Comparison of ENCODE assay signal across 1 cellular context in the genomic region with DNA sequence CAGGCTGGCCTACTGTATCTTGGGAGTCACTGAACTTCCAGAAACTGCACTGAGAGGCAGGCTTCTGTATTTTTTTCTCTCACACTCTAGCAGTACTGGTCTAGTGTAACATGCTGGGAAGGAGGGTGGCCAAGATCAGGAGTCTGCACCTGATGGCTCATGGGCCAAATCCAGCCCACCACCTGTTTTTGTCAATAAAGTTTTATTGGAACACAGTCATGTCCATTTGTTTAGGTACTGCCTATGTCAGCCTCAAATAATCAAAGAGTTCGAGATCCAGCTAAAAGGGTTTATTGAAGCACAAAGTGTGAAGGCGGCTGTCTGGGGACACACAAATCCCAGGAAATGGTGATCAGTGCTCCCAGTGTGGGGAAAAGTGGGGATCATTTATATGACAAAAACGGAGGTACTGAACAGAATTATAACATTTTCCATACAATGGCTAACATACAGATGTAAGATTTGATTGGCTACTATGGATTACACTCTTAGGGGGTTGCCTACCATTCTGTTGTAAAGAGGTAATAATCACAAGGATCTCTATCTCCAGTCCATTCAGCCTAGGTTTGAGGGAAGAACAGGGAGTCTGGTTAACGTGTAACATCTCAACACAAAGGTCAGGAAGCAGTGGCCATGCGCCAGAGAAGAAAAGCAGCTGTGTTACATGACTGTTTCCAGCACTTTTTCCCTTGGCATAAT.
TF ChIP-seq lines count a peak whose summit lies in the region.

No MANE protein-coding gene starts in this region.

TF ChIP-seq in HepG2, 621 proteins besides CTCF, POLR2A, EP300 and RAD21 (continues in another document):
- TF ChIP-seq KLF15 (CRISPR knock-in tag; IDR thresholded peaks at IDR 0.05; ENCODE audit: borderline replicate concordance): no peak
- TF ChIP-seq ZNF33B (CRISPR knock-in tag; IDR thresholded peaks at IDR 0.05): no peak
- TF ChIP-seq, protein P1, sequence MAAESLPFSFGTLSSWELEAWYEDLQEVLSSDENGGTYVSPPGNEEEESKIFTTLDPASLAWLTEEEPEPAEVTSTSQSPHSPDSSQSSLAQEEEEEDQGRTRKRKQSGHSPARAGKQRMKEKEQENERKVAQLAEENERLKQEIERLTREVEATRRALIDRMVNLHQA (CRISPR knock-in tag; IDR thresholded peaks at IDR 0.05): no peak
- no peak for TF ChIP-seq ZNF460 (CRISPR knock-in tag; IDR thresholded peaks at IDR 0.05; ENCODE audit: borderline replicate concordance)
- TF ChIP-seq CENPT (CRISPR knock-in tag; IDR thresholded peaks at IDR 0.05; ENCODE audit: low read depth): no peak
- TF ChIP-seq, protein P2, sequence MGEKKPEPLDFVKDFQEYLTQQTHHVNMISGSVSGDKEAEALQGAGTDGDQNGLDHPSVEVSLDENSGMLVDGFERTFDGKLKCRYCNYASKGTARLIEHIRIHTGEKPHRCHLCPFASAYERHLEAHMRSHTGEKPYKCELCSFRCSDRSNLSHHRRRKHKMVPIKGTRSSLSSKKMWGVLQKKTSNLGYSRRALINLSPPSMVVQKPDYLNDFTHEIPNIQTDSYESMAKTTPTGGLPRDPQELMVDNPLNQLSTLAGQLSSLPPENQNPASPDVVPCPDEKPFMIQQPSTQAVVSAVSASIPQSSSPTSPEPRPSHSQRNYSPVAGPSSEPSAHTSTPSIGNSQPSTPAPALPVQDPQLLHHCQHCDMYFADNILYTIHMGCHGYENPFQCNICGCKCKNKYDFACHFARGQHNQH (CRISPR knock-in tag; IDR thresholded peaks at IDR 0.05): peak; percentile 37; the same call in 1 of the 2 replicates
- TF ChIP-seq EHMT2 (IDR thresholded peaks at IDR 0.05; ENCODE audit: borderline replicate concordance, low read depth, low read length): no peak
- peak; percentile 98 for TF ChIP-seq ZBTB40 (IDR thresholded peaks at IDR 0.05)
- TF ChIP-seq ZBTB40 (CRISPR knock-in tag; IDR thresholded peaks at IDR 0.05): peak; percentile 100
- TF ChIP-seq, protein P3, sequence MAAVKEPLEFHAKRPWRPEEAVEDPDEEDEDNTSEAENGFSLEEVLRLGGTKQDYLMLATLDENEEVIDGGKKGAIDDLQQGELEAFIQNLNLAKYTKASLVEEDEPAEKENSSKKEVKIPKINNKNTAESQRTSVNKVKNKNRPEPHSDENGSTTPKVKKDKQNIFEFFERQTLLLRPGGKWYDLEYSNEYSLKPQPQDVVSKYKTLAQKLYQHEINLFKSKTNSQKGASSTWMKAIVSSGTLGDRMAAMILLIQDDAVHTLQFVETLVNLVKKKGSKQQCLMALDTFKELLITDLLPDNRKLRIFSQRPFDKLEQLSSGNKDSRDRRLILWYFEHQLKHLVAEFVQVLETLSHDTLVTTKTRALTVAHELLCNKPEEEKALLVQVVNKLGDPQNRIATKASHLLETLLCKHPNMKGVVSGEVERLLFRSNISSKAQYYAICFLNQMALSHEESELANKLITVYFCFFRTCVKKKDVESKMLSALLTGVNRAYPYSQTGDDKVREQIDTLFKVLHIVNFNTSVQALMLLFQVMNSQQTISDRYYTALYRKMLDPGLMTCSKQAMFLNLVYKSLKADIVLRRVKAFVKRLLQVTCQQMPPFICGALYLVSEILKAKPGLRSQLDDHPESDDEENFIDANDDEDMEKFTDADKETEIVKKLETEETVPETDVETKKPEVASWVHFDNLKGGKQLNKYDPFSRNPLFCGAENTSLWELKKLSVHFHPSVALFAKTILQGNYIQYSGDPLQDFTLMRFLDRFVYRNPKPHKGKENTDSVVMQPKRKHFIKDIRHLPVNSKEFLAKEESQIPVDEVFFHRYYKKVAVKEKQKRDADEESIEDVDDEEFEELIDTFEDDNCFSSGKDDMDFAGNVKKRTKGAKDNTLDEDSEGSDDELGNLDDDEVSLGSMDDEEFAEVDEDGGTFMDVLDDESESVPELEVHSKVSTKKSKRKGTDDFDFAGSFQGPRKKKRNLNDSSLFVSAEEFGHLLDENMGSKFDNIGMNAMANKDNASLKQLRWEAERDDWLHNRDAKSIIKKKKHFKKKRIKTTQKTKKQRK (IDR thresholded peaks at IDR 0.05; ENCODE audit: low read length): no peak
- TF ChIP-seq ZBTB10 (CRISPR knock-in tag; IDR thresholded peaks at IDR 0.05; ENCODE audit: borderline replicate concordance): no peak
- TF ChIP-seq ZNF224 (CRISPR knock-in tag; IDR thresholded peaks at IDR 0.05): no peak
- TF ChIP-seq KDM5A (IDR thresholded peaks at IDR 0.05; ENCODE audit: borderline replicate concordance, low read length): peak; percentile 42; the same call in 1 of the 2 replicates
- TF ChIP-seq ZFY (CRISPR knock-in tag; IDR thresholded peaks at IDR 0.05): 0 out of 2 replicates have a peak, but pooled peaks have one; percentile 10
- no peak for TF ChIP-seq ZBTB2 (CRISPR knock-in tag; IDR thresholded peaks at IDR 0.05; ENCODE audit: low read depth)
- TF ChIP-seq KLF16 (CRISPR knock-in tag; IDR thresholded peaks at IDR 0.05): 0 out of 4 replicates have a peak, but pooled peaks of 1 of the 2 experiments have one; percentile 36
- TF ChIP-seq ZNF766 (CRISPR knock-in tag; IDR thresholded peaks at IDR 0.05; ENCODE audit: borderline replicate concordance): no peak; the same call in 1 of the 2 replicates
- peak; percentile 35; the same call in 1 of the 2 replicates for TF ChIP-seq RARA (CRISPR knock-in tag; IDR thresholded peaks at IDR 0.05)
- TF ChIP-seq, protein P4, sequence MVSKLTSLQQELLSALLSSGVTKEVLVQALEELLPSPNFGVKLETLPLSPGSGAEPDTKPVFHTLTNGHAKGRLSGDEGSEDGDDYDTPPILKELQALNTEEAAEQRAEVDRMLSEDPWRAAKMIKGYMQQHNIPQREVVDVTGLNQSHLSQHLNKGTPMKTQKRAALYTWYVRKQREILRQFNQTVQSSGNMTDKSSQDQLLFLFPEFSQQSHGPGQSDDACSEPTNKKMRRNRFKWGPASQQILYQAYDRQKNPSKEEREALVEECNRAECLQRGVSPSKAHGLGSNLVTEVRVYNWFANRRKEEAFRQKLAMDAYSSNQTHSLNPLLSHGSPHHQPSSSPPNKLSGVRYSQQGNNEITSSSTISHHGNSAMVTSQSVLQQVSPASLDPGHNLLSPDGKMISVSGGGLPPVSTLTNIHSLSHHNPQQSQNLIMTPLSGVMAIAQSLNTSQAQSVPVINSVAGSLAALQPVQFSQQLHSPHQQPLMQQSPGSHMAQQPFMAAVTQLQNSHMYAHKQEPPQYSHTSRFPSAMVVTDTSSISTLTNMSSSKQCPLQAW (CRISPR knock-in tag; IDR thresholded peaks at IDR 0.05): peak; percentile 48; the same call in 1 of the 2 replicates
- no peak for TF ChIP-seq CAMTA2 (CRISPR knock-in tag; IDR thresholded peaks at IDR 0.05; ENCODE audit: borderline replicate concordance)
- TF ChIP-seq ZNF513 (CRISPR knock-in tag; conservative IDR thresholded peaks at IDR 0.05): no peak
- TF ChIP-seq TOE1 (CRISPR knock-in tag; IDR thresholded peaks at IDR 0.05): no peak
- TF ChIP-seq HOXA3 (CRISPR knock-in tag; IDR thresholded peaks at IDR 0.05): no peak
- TF ChIP-seq ZNF747 (CRISPR knock-in tag; IDR thresholded peaks at IDR 0.05; ENCODE audit: borderline replicate concordance): no peak
- TF ChIP-seq ZSCAN29 (CRISPR knock-in tag; conservative IDR thresholded peaks at IDR 0.05): 0 out of 2 replicates have a peak, but pooled peaks have one; percentile 71
- no peak for TF ChIP-seq JUNB (CRISPR knock-in tag; IDR thresholded peaks at IDR 0.05; ENCODE audit: borderline replicate concordance)
- no peak for TF ChIP-seq ZNF782 (CRISPR knock-in tag; IDR thresholded peaks at IDR 0.05; ENCODE audit: borderline replicate concordance)
- no peak for TF ChIP-seq MED13 (CRISPR knock-in tag; IDR thresholded peaks at IDR 0.05)
- TF ChIP-seq U2AF2 (IDR thresholded peaks at IDR 0.05; ENCODE audit: low read depth, low read length): no peak
- TF ChIP-seq ATAD3A (CRISPR knock-in tag; IDR thresholded peaks at IDR 0.05): no peak
- no peak for TF ChIP-seq ZNF703 (CRISPR knock-in tag; IDR thresholded peaks at IDR 0.05; ENCODE audit: borderline replicate concordance)
- TF ChIP-seq ZNF17 (CRISPR knock-in tag; IDR thresholded peaks at IDR 0.05): no peak
- no peak for TF ChIP-seq FOSL2 (CRISPR knock-in tag; IDR thresholded peaks at IDR 0.05)
